In genomic region chr6:47265971-47266370, GRCh38 we compare ENCODE assay signal across 26 cellular contexts. TPM values are rescaled to one million over a fixed set of nuclear protein-coding genes. Genes with fewer than 3 reads are reported as not detected.
DNase-seq lines count a peak whose midpoint lies in the region; ATAC-seq, FAIRE-seq and TF ChIP-seq lines count a peak whose summit lies in the region.
"Had no signal": no experiment of that assay in that cellular context is flagged by ENCODE, and none has a peak within 500 bp of the region (broad histone marks: within the 10 kb centered on the region; RNA-seq: fewer than 3 reads in every experiment).

No MANE protein-coding gene starts in this region.

- H3K27me3 ChIP-seq in HepG2 (ENCODE audit: control insufficient read depth in 1 of 2, insufficient read depth in 2 of 2, low read length in 2 of 2), result no peaks in the 10 kb centered on the region
- H3K27me3 ChIP-seq in right lobe of liver, result no peaks in the 10 kb centered on the region
- no peaks in the 10 kb centered on the region for H3K27me3 ChIP-seq in trophoblast cell (ENCODE audit: insufficient read depth, low read length)
- H3K27me3 ChIP-seq: BLaER1 treated with 17β-estradiol and CSF1 and Interleukin-3, amounts not matched to agents 10 nM and 100 nM had no signal

- H3K18ac ChIP-seq in trophoblast cell (ENCODE audit: low read length), result no peak overlapping the region

- H2BK12ac ChIP-seq in trophoblast cell (ENCODE audit: low read length), result no peak overlapping the region

- H3K27ac ChIP-seq in HepG2 (ENCODE audit: extremely low read length, insufficient read depth, low read length) (no peak overlapping the region), right lobe of liver (no peak overlapping the region), trophoblast cell (ENCODE audit: low read depth, low read length) (no peak overlapping the region)
- H3K27ac ChIP-seq: 22Rv1; A549; BLaER1 treated with 17β-estradiol and CSF1 and Interleukin-3, amounts not matched to agents 10 nM and 100 nM; C4-2B had no signal

- intact Hi-C loops in HepG2 (cut with micrococcal nuclease; ENCODE audit: unreplicated experiment) (loop anchor here (2.0 kb wide), 1 partner anchor 19 kb away; no protein-coding TSS in a partner anchor), right lobe of liver (cut with DNase I) (no loop called here)
- intact Hi-C loops in activated CD8-positive, alpha-beta T cell treated with anti-CD3 and anti-CD28 coated beads for 36 hours (cut with micrococcal nuclease), result no loop called here

- no peak for DNase-seq in HepG2 (ENCODE audit: low spot score)
- no peak for DNase-seq in right lobe of liver
- no peak for DNase-seq in endothelial cell (ENCODE audit: low spot score)
- DNase-seq in trophoblast cell, result no peak
- no peak for DNase-seq in T-helper 17 cell
- no peak for DNase-seq in central memory CD4-positive, alpha-beta T cell
- DNase-seq in activated CD8-positive, alpha-beta T cell treated with anti-CD3 and anti-CD28 coated beads for 36 hours, result no peak
- DNase-seq: AML-193; Caco-2; CD4-positive, alpha-beta T cell; CD8-positive, alpha-beta T cell; DMS 273 treated with DMSO at 0.1 percent for 48 hours; DMS153; DMS53; DMS79; DND-41; EL; GDM1 had no signal

- peaks cover 2% of the 10 kb centered on the region for H3K79me1 ChIP-seq in trophoblast cell (ENCODE audit: low read length)

- H3K4me2 ChIP-seq in HepG2 (ENCODE audit: low read depth, low read length) (no peak overlapping the region), trophoblast cell (ENCODE audit: low read length) (no peak overlapping the region)
- H3K4me2 ChIP-seq: A549; BLaER1 treated with 17β-estradiol and CSF1 and Interleukin-3, amounts not matched to agents 10 nM and 100 nM had no signal

- no peak for TF ChIP-seq CTCF in HepG2 (CRISPR knock-in tag; IDR thresholded peaks at IDR 0.05)
- TF ChIP-seq CTCF in right lobe of liver (IDR thresholded peaks at IDR 0.05), result no peak
- no peak for TF ChIP-seq CTCF in endothelial cell (IDR thresholded peaks at IDR 0.05; ENCODE audit: unreplicated experiment)
- TF ChIP-seq CTCF in activated CD8-positive, alpha-beta T cell treated with anti-CD3 and anti-CD28 coated beads for 36 hours (IDR thresholded peaks at IDR 0.05), result no peak

- H3K79me2 ChIP-seq in HepG2 (ENCODE audit: insufficient read depth, low read length), result peaks cover 74% of the 10 kb centered on the region
- H3K79me2 ChIP-seq in trophoblast cell (ENCODE audit: control insufficient read depth, insufficient read depth, low read length, poor library complexity), result peaks cover 12% of the 10 kb centered on the region

- no peak overlapping the region for H4K91ac ChIP-seq in trophoblast cell (ENCODE audit: low read depth, low read length)

- no peak for TF ChIP-seq POLR2A in HepG2 (IDR thresholded peaks at IDR 0.05; ENCODE audit: insufficient read depth in 1 of 2, low read depth in 2 of 2, low read length in 2 of 2)
- no peak for TF ChIP-seq POLR2A in right lobe of liver (IDR thresholded peaks at IDR 0.05)

- H3K14ac ChIP-seq in trophoblast cell (ENCODE audit: low read length), result no peak overlapping the region

- POLR2A ChIA-PET in HepG2 (lab: Yijun Ruan, JAX), result no interaction called here
- POLR2A ChIA-PET in activated CD8-positive, alpha-beta T cell treated with anti-CD3 and anti-CD28 coated beads for 36 hours (lab: Charles Lee), result no interaction called here

- H3K27ac Mint-ChIP-seq in endothelial cell (ENCODE audit: unreplicated experiment) (peak overlapping the region; percentile 89), T-helper 17 cell (no peak overlapping the region)
- no peak overlapping the region for H3K27ac Mint-ChIP-seq in activated CD8-positive, alpha-beta T cell treated with anti-CD3 and anti-CD28 coated beads for 36 hours
- H3K27ac Mint-ChIP-seq: B cell; CD4-positive, alpha-beta T cell; CD8-positive, alpha-beta T cell had no signal

- no peak for TF ChIP-seq RAD21 in HepG2 (CRISPR knock-in tag; IDR thresholded peaks at IDR 0.05)

- H3K9ac ChIP-seq in HepG2 (ENCODE audit: insufficient read depth, low read depth, low read length) (no peak overlapping the region), trophoblast cell (ENCODE audit: low read length) (no peak overlapping the region)
- H3K9ac ChIP-seq: BLaER1 treated with 17β-estradiol and CSF1 and Interleukin-3, amounts not matched to agents 10 nM and 100 nM had no signal

- ATAC-seq in HepG2, result no peak
- no peak for ATAC-seq in right lobe of liver
- ATAC-seq in T-helper 17 cell, result no peak
- no peak for ATAC-seq in activated CD8-positive, alpha-beta T cell treated with anti-CD3 and anti-CD28 coated beads for 36 hours
- ATAC-seq: A549; CD8-positive, alpha-beta T cell; GM12878 had no signal

- H3K4me3 ChIP-seq in HepG2 (replicated peaks in 1 of 3; ENCODE audit: insufficient read depth in 1 of 3, low read depth in 2 of 3, low read length in 3 of 3), result no peak overlapping the region
- H3K4me3 ChIP-seq in right lobe of liver, result no peak overlapping the region
- no peak overlapping the region for H3K4me3 ChIP-seq in trophoblast cell (ENCODE audit: low read depth, low read length)
- H3K4me3 ChIP-seq: A549; BLaER1 treated with 17β-estradiol and CSF1 and Interleukin-3, amounts not matched to agents 10 nM and 100 nM; GM12878 had no signal

- H3K9me3 ChIP-seq in HepG2 (ENCODE audit: low read length), result no peaks in the 10 kb centered on the region
- H3K9me3 ChIP-seq in right lobe of liver, result no peaks in the 10 kb centered on the region
- no peaks in the 10 kb centered on the region for H3K9me3 ChIP-seq in trophoblast cell (ENCODE audit: insufficient read depth, low read depth, low read length)
- no peaks in the 10 kb centered on the region for H3K9me3 ChIP-seq in T-helper 17 cell (ENCODE audit: control insufficient read depth, low read length, poor library complexity, severe bottlenecking)
- H3K9me3 ChIP-seq: A549, Caco-2 had no signal

- H3K4me1 Mint-ChIP-seq in endothelial cell (ENCODE audit: unreplicated experiment) (peaks cover 64% of the 10 kb centered on the region), T-helper 17 cell (no peaks in the 10 kb centered on the region)
- H3K4me1 Mint-ChIP-seq in activated CD8-positive, alpha-beta T cell treated with anti-CD3 and anti-CD28 coated beads for 36 hours (ENCODE audit: low read depth), result no peaks in the 10 kb centered on the region
- H3K4me1 Mint-ChIP-seq: B cell had no signal

- BruUV-seq in HepG2 (replicated peaks; lab: Mats Ljungman, UMichigan), result no TSS peak

- no peak for TF ChIP-seq EP300 in HepG2 (IDR thresholded peaks at IDR 0.05; ENCODE audit: low read depth in 2 of 2, low read length in 2 of 2)
- TF ChIP-seq EP300 in HepG2 (CRISPR knock-in tag; IDR thresholded peaks at IDR 0.05; ENCODE audit: borderline replicate concordance), result no peak

- H3K4me1 ChIP-seq in HepG2 (ENCODE audit: insufficient read depth, low read length), result peaks cover 29% of the 10 kb centered on the region
- peaks cover 0 to 17% (median 0%) of the 10 kb centered on the region in 4 donors for H3K4me1 ChIP-seq in right lobe of liver
- peaks cover 2 to 12% of the 10 kb centered on the region in 2 experiments for H3K4me1 ChIP-seq in trophoblast cell (ENCODE audit: control insufficient read depth in 1 of 2, insufficient read depth in 2 of 2, low read length in 2 of 2)

- H3K36me3 Mint-ChIP-seq in endothelial cell (ENCODE audit: low read depth, unreplicated experiment) (peaks cover 7% of the 10 kb centered on the region), T-helper 17 cell (ENCODE audit: low read depth) (no peaks in the 10 kb centered on the region)
- H3K36me3 Mint-ChIP-seq in activated CD8-positive, alpha-beta T cell treated with anti-CD3 and anti-CD28 coated beads for 36 hours (ENCODE audit: low read depth), result no peaks in the 10 kb centered on the region
- H3K36me3 Mint-ChIP-seq: CD8-positive, alpha-beta T cell had no signal

- no peak overlapping the region for H2AFZ ChIP-seq in HepG2 (ENCODE audit: low read length)
- no peak overlapping the region for H2AFZ ChIP-seq in trophoblast cell (ENCODE audit: insufficient read depth, low read length, poor library complexity)

- no peak overlapping the region for H3K23ac ChIP-seq in trophoblast cell (ENCODE audit: low read length)

- FAIRE-seq in HepG2 (lab: Jason Lieb, UNC), result no peak
- FAIRE-seq: A549, GM12878, GM12892, GM18507 had no signal

- 95% methylated on average over 2 of the region's 2 CpGs for whole genome bisulfite sequencing in HepG2 (ENCODE audit: low lambda C conversion rate)
- 74% methylated on average over 2 of the region's 2 CpGs for WGBS in right lobe of liver (ENCODE audit: insufficient coverage, low coverage, low lambda C conversion rate, missing lambda C conversion rate)
- no CpG with 5 or more reads among the region's 2 CpGs for WGBS in trophoblast cell (ENCODE audit: extremely low coverage, insufficient coverage, insufficient read length)

- H2BK5ac ChIP-seq in trophoblast cell (ENCODE audit: low read depth, low read length, poor library complexity), result no peak overlapping the region

- H4K20me1 ChIP-seq in HepG2 (ENCODE audit: insufficient read depth, low read length), result peaks cover 47% of the 10 kb centered on the region

- H2AK5ac ChIP-seq in trophoblast cell (ENCODE audit: low read length), result no peak overlapping the region

- H3K36me3 ChIP-seq in HepG2 (replicated peaks in 1 of 2; ENCODE audit: control insufficient read depth in 1 of 2, insufficient read depth in 2 of 2, low read length in 2 of 2), result peaks cover 40 to 83% of the 10 kb centered on the region in 2 experiments
- no peaks in the 10 kb centered on the region for H3K36me3 ChIP-seq in right lobe of liver
- peaks cover 16 to 40% of the 10 kb centered on the region in 2 experiments for H3K36me3 ChIP-seq in trophoblast cell (ENCODE audit: control insufficient read depth in 1 of 2, insufficient read depth in 2 of 2, low read length in 2 of 2)

- peak overlapping the region; percentile 72 for H3K4ac ChIP-seq in trophoblast cell (ENCODE audit: low read depth, low read length)

- in situ Hi-C loops in HepG2 (cut with HindIII; ENCODE audit: extremely low pct_ligation_motif_present, low pct_unique_long_range_greater_than_20kb), result no loop called here

- H3K9me3 Mint-ChIP-seq in endothelial cell (ENCODE audit: unreplicated experiment), result no peaks in the 10 kb centered on the region
- H3K9me3 Mint-ChIP-seq in activated CD8-positive, alpha-beta T cell treated with anti-CD3 and anti-CD28 coated beads for 36 hours, result no peaks in the 10 kb centered on the region
- H3K9me3 Mint-ChIP-seq: CD4-positive, alpha-beta T cell; CD8-positive, alpha-beta T cell had no signal

- H2BK120ac ChIP-seq in trophoblast cell (ENCODE audit: insufficient read depth, low read length, poor library complexity), result no peak overlapping the region

- CTCF ChIA-PET in HepG2 (lab: Yijun Ruan, JAX; ENCODE audit: low intra/inter-chr PET ratio, low total read pairs), result no interaction called here
- CTCF ChIA-PET in activated CD8-positive, alpha-beta T cell treated with anti-CD3 and anti-CD28 coated beads for 36 hours (lab: Charles Lee), result interaction anchor here (1.3 kb wide), 1 partner anchor 16 kb away, joined by 3 read pairs; no protein-coding TSS in a partner anchor

- H4K12ac ChIP-seq in trophoblast cell (ENCODE audit: low read depth, low read length), result no peak overlapping the region

- no peak overlapping the region for H3K4me3 Mint-ChIP-seq in endothelial cell (ENCODE audit: unreplicated experiment)
- no peak overlapping the region for H3K4me3 Mint-ChIP-seq in T-helper 17 cell
- H3K4me3 Mint-ChIP-seq in activated CD8-positive, alpha-beta T cell treated with anti-CD3 and anti-CD28 coated beads for 36 hours, result no peak overlapping the region
- H3K4me3 Mint-ChIP-seq: B cell; CD4-positive, alpha-beta T cell; CD8-positive, alpha-beta T cell had no signal

- H3K27me3 Mint-ChIP-seq in endothelial cell (ENCODE audit: unreplicated experiment), result peaks cover 1% of the 10 kb centered on the region
- H3K27me3 Mint-ChIP-seq in T-helper 17 cell, result peaks cover 9% of the 10 kb centered on the region
- H3K27me3 Mint-ChIP-seq in activated CD8-positive, alpha-beta T cell treated with anti-CD3 and anti-CD28 coated beads for 36 hours, result peaks cover 1% of the 10 kb centered on the region

- no peak overlapping the region for H4K8ac ChIP-seq in trophoblast cell (ENCODE audit: low read depth, low read length)

RNA-seq across cellular contexts. Expression of gene TNFRSF21, which starts 43.7 kb away (rescaled TPM):
- 35.4 and 46.3 TPM in 2 replicates for total RNA-seq in HepG2 (2016; rRNA removed; fragmentation: Illumina TruSeq; extraction: Trizol)
- 64.4 and 66.8 TPM in 2 replicates for total RNA-seq in HepG2 (2016; cell fraction: cytosol; rRNA removed; fragmentation: Illumina TruSeq; extraction: Trizol; ENCODE audit: low read depth)
- 32.9 and 45.1 TPM in 2 replicates for total RNA-seq in HepG2 (2016; cell fraction: insoluble cytoplasmic fraction; rRNA removed; fragmentation: Illumina TruSeq; extraction: Trizol)
- 83.9 and 85.3 TPM in 2 replicates for total RNA-seq in HepG2 (2016; cell fraction: membrane; rRNA removed; fragmentation: Illumina TruSeq; extraction: Trizol)
- 42.5 and 44.5 TPM in 2 replicates for total RNA-seq in HepG2 (2016; cell fraction: nucleus; rRNA removed; fragmentation: Illumina TruSeq; extraction: Trizol)
- polyA plus RNA-seq in HepG2 (2011; rRNA removed), result 24.8 and 27.5 TPM in 2 replicates
- polyA plus RNA-seq in HepG2 (2011; cell fraction: cytosol; rRNA removed), result 28.3 and 32.5 TPM in 2 replicates
- 26.7 and 28.4 TPM in 2 replicates for polyA plus RNA-seq in HepG2 (2011; cell fraction: nucleus; rRNA removed)
- polyA plus RNA-seq in HepG2 (2012), result 29.4 and 72.1 TPM in 2 replicates
- 7.7 and 9.6 TPM in 2 replicates for polyA plus RNA-seq in HepG2 (2016; cell fraction: cytosol; fragmentation: Illumina TruSeq; extraction: Trizol; ENCODE audit: low read depth)
- polyA plus RNA-seq in HepG2 (2016; cell fraction: insoluble cytoplasmic fraction; fragmentation: Illumina TruSeq; extraction: Trizol; ENCODE audit: low read depth), result 42.9 and 49.8 TPM in 2 replicates
- 32.5 and 38.1 TPM in 2 replicates for polyA plus RNA-seq in HepG2 (2016; cell fraction: membrane; fragmentation: Illumina TruSeq; extraction: Trizol; ENCODE audit: low read depth)
- 56.9 and 64.9 TPM in 2 replicates for polyA plus RNA-seq in HepG2 (2016; cell fraction: nucleus; fragmentation: Illumina TruSeq; extraction: Trizol; ENCODE audit: insufficient read depth, low read depth)
- polyA minus RNA-seq in HepG2 (2011; rRNA and poly(A)+ RNA removed; ENCODE audit: low replicate concordance), result 26.7 and 80.6 TPM in 2 replicates
- polyA minus RNA-seq in HepG2 (2011; cell fraction: cytosol; rRNA and poly(A)+ RNA removed), result 40.3 and 44.4 TPM in 2 replicates
- 66.8 and 71.1 TPM in 2 replicates for polyA minus RNA-seq in HepG2 (2011; cell fraction: nucleus; rRNA and poly(A)+ RNA removed)
- total RNA-seq in right lobe of liver, result 1 to 10 TPM; 1.9 to 7.9 (median 5.3) TPM
- 32.5 TPM for total RNA-seq in endothelial cell (ENCODE audit: unreplicated experiment)
- polyA plus RNA-seq in trophoblast cell (2013), result 243 and 254 TPM in 2 replicates
- under 1 TPM; 0.10 to 0.47 TPM for total RNA-seq in T-helper 17 cell
- 1 to 10 TPM; 2.3 to 2.5 TPM for total RNA-seq in activated CD8-positive, alpha-beta T cell treated with anti-CD3 and anti-CD28 coated beads for 36 hours
